1 cellular context compared by ENCODE assay signal in the genomic region with DNA sequence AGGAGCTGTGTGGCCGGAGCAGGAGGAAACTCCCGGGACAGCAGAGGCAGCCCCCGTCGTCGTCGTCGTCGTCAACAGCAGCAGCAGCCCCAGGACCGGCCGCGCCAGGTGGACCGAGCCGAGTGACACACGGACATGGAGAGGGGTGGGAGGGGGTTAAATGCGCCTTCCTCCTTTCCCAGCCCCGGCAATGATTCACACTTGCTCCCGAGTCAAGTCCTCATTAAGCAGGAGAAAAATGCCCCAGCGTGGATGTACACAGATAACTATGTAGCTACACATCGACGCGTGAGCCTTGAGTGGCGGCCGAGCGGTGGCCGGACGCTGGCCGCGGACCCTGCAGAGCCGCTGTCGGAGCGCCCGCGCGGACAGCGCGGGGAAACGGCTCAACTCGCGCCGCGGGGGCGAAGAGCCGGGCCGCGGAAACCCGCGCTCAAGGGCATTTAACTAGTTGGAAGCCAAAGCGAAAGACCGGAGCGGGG.
TF ChIP-seq lines count a peak whose summit lies in the region.

No MANE protein-coding gene starts in this region.

TF ChIP-seq in GM12878, 131 proteins besides CTCF, POLR2A, EP300 and RAD21 (continued from another document):
- TF ChIP-seq, protein P1, sequence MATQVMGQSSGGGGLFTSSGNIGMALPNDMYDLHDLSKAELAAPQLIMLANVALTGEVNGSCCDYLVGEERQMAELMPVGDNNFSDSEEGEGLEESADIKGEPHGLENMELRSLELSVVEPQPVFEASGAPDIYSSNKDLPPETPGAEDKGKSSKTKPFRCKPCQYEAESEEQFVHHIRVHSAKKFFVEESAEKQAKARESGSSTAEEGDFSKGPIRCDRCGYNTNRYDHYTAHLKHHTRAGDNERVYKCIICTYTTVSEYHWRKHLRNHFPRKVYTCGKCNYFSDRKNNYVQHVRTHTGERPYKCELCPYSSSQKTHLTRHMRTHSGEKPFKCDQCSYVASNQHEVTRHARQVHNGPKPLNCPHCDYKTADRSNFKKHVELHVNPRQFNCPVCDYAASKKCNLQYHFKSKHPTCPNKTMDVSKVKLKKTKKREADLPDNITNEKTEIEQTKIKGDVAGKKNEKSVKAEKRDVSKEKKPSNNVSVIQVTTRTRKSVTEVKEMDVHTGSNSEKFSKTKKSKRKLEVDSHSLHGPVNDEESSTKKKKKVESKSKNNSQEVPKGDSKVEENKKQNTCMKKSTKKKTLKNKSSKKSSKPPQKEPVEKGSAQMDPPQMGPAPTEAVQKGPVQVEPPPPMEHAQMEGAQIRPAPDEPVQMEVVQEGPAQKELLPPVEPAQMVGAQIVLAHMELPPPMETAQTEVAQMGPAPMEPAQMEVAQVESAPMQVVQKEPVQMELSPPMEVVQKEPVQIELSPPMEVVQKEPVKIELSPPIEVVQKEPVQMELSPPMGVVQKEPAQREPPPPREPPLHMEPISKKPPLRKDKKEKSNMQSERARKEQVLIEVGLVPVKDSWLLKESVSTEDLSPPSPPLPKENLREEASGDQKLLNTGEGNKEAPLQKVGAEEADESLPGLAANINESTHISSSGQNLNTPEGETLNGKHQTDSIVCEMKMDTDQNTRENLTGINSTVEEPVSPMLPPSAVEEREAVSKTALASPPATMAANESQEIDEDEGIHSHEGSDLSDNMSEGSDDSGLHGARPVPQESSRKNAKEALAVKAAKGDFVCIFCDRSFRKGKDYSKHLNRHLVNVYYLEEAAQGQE (IDR thresholded peaks at IDR 0.05; ENCODE audit: low read depth, low read length) = 0 out of 2 replicates have a peak, but pooled peaks have one; percentile 9
- TF ChIP-seq EGR1 (IDR thresholded peaks at IDR 0.05; ENCODE audit: borderline replicate concordance in 1 of 2, low read depth in 2 of 2, low read length in 2 of 2) (peak in 1 of 2 experiments; percentile 77; a peak in 1 of 3 replicates), DPF2 (IDR thresholded peaks at IDR 0.05) (0 out of 2 replicates have a peak, but pooled peaks have one; percentile 9), SMARCA5 (IDR thresholded peaks at IDR 0.05) (peak; percentile 18; the same call in 1 of the 2 replicates)
- TF ChIP-seq, protein P2, sequence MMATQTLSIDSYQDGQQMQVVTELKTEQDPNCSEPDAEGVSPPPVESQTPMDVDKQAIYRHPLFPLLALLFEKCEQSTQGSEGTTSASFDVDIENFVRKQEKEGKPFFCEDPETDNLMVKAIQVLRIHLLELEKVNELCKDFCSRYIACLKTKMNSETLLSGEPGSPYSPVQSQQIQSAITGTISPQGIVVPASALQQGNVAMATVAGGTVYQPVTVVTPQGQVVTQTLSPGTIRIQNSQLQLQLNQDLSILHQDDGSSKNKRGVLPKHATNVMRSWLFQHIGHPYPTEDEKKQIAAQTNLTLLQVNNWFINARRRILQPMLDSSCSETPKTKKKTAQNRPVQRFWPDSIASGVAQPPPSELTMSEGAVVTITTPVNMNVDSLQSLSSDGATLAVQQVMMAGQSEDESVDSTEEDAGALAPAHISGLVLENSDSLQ (IDR thresholded peaks at IDR 0.05) = peak; percentile 11; the same call in 1 of the 2 replicates
- TF ChIP-seq, protein P3, sequence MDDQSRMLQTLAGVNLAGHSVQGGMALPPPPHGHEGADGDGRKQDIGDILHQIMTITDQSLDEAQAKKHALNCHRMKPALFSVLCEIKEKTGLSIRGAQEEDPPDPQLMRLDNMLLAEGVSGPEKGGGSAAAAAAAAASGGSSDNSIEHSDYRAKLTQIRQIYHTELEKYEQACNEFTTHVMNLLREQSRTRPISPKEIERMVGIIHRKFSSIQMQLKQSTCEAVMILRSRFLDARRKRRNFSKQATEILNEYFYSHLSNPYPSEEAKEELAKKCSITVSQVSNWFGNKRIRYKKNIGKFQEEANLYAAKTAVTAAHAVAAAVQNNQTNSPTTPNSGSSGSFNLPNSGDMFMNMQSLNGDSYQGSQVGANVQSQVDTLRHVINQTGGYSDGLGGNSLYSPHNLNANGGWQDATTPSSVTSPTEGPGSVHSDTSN (IDR thresholded peaks at IDR 0.05; ENCODE audit: insufficient replicate concordance, low read depth, low read length) = no peak
- TF ChIP-seq, protein P4, sequence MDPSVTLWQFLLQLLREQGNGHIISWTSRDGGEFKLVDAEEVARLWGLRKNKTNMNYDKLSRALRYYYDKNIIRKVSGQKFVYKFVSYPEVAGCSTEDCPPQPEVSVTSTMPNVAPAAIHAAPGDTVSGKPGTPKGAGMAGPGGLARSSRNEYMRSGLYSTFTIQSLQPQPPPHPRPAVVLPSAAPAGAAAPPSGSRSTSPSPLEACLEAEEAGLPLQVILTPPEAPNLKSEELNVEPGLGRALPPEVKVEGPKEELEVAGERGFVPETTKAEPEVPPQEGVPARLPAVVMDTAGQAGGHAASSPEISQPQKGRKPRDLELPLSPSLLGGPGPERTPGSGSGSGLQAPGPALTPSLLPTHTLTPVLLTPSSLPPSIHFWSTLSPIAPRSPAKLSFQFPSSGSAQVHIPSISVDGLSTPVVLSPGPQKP (IDR thresholded peaks at IDR 0.05; ENCODE audit: low read depth, low read length) = no peak
